8 cellular contexts compared by ENCODE assay signal in the genomic region with DNA sequence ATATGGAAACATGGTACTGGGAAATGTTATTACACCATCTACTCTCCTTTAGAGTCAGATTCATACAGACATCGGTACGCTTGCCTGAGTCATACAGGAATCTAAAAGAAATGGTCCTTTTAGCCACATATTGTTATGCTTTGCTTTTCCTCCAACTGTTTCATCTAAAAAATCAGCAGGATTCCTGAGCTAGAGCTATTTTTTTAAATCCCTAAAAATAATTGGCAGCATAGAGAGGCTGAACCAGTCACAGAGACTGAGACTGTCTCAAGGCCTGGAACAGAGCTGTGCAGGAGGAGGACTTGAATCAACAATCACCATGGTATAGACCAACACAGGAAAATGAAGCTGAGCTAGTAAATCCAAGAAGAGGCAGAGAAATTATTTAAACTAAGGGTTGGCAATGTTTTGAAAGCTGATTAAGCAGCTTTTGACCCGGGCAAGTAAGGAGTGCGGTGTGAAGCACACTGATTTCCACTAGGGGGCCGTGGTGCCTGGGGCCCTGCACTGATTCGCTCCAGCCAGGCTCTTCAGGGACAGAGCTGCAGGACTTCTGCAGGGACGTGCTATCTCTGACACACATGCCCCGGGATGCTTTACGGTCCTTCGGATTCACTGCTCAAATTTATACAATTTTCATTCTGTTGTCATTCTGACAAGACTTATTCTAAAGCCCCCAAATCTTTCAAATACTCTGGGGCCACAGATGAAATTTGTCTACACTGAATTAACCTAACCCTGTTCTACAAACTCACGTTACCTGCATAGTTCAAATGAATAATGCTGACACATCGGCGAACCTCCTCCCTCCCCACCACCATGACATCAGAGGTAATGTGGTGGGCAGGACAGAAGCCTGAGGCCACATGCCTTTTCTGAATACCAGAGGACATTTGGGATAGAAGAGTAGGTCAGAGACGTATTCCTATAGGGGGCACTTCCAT.
DNase-seq lines count a peak whose midpoint lies in the region; ATAC-seq, FAIRE-seq and TF ChIP-seq lines count a peak whose summit lies in the region.

No MANE protein-coding gene starts in this region.

- H3K4me3 ChIP-seq in GM12864 (ENCODE audit: low read depth, low read length) (no peak overlapping the region), astrocyte of the cerebellum (ENCODE audit: low read depth, low read length) (no peak overlapping the region), iPS DF 6.9 (ENCODE audit: low read length) (no peak overlapping the region)

- no peaks in the 10 kb centered on the region for H3K27me3 ChIP-seq in iPS DF 6.9 (ENCODE audit: control insufficient read depth, insufficient read depth, low read length)

- H3K36me3 ChIP-seq in iPS DF 6.9 (ENCODE audit: control insufficient read depth, insufficient read depth, low read length) = no peaks in the 10 kb centered on the region

- 0 out of 2 replicates have a peak, but pooled peaks cover 1% of the 10 kb centered on the region for H3K4me1 ChIP-seq in iPS DF 6.9 (ENCODE audit: control insufficient read depth, insufficient read depth, low read length)

- no CpG with 5 or more reads among the region's 14 CpGs for WGBS in iPS DF 6.9 (ENCODE audit: insufficient coverage, insufficient read length)

- no peaks in the 10 kb centered on the region for H3K9me3 ChIP-seq in iPS DF 6.9 (ENCODE audit: control insufficient read depth, insufficient read depth, low read length)

- no peak for FAIRE-seq in HTR-8/SVneo (lab: Jason Lieb, UNC)

- H3K27ac ChIP-seq in iPS DF 6.9 (ENCODE audit: low read length) = no peak overlapping the region

- in situ Hi-C loops in astrocyte of the cerebellum (cut with HindIII; ENCODE audit: low sequenced_read_pairs) = no loop called here

- ATAC-seq in GM21619 (IDR thresholded peaks at IDR 0.05; ENCODE audit: unreplicated experiment) = peak; percentile 89

- DNase-seq in GM12864 (ENCODE audit: low read depth) (no peak), HTR-8/SVneo (ENCODE audit: insufficient read length, low spot score) (peak; percentile 56), SHP77 (lab: John Stamatoyannopoulos, UW) (peak; percentile 86 to 92), astrocyte of the cerebellum (ENCODE audit: low read depth) (peak; percentile 68), iPS DF 6.9 (ENCODE audit: low read depth, low spot score) (peak; percentile 67)
- peak; percentile 15 to 28 (median 27) for DNase-seq in stimulated activated CD4-positive, alpha-beta T cell treated with anti-CD3 and anti-CD28 coated beads, Interleukin-12 subunit alpha, Interleukin-12 subunit beta, amount 100 ng/mL, for 48 hours (ENCODE audit: low read depth in 2 of 3, low spot score in 1 of 3)
- DNase-seq in central memory CD4-positive, alpha-beta T cell = no peak

- peak; percentile 97 for TF ChIP-seq CTCF in GM12864 (IDR thresholded peaks at IDR 0.05; ENCODE audit: low read depth, low read length, missing control alignments)
- peak; percentile 85 for TF ChIP-seq CTCF in astrocyte of the cerebellum (IDR thresholded peaks at IDR 0.05; ENCODE audit: low read depth, low read length, missing control alignments)

Comparison
In these comparisons a context has a peak if more than half of its experiments do, and no peak if none do; other contexts are left out.
1. DNase-seq: peak in HTR-8/SVneo (single experiment), SHP77 (2 of 2), astrocyte of the cerebellum (single experiment), iPS DF 6.9 (single experiment) and stimulated activated CD4-positive, alpha-beta T cell treated with anti-CD3 and anti-CD28 coated beads, Interleukin-12 subunit alpha, Interleukin-12 subunit beta, amount 100 ng/mL, for 48 hours (3 of 3); none in GM12864 (single experiment) and central memory CD4-positive, alpha-beta T cell (single experiment).